12 cellular contexts compared by ENCODE assay signal in the genomic region with DNA sequence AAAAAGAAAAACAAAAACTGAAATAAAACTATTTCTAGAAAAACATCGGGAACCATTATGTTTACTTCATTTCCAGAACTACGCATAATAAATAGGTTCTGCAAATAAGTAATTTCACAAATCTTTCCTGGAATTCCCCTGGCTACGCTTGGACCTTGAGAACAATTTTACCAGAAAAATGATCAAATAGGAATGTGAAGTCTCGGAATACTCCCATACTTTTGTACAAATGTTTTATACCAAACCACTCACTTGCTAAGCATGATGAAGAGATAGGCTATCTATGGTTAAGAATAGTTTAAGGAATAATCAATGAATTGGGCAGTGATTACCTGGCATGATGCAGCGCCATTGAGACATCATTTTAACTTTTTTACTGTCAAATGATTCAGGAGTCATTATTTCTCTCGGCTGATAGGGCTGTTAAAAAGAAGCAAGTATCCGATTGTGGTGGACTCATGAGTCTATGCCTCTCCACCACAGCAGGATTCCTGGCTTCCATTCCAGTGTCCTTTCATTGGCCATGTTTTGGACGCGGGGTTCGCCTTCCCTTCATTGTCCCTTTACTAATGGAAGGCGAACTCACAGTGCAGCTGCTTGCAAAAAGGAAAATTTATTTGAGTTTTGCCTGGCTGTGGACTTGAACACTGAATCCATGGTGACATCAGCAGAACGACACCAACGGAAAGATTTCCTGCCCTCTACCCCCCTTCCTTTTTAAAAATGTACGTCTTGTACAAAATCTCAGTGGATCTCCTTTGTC. TPM values are rescaled to one million over a fixed set of nuclear protein-coding genes. Genes with fewer than 3 reads are reported as not detected.
DNase-seq lines count a peak whose midpoint lies in the region; ATAC-seq and TF ChIP-seq lines count a peak whose summit lies in the region.
"Had no signal": no experiment of that assay in that cellular context is flagged by ENCODE, and none has a peak within 500 bp of the region (broad histone marks: within the 10 kb centered on the region; RNA-seq: fewer than 3 reads in every experiment).

No MANE protein-coding gene starts in this region.

- H3K36me3 ChIP-seq in adipocyte (ENCODE audit: control insufficient read depth, insufficient read depth, low read length, severe bottlenecking): peaks cover 11% of the 10 kb centered on the region
- no peaks in the 10 kb centered on the region for H3K36me3 ChIP-seq in stomach
- H3K36me3 ChIP-seq in naive thymus-derived CD4-positive, alpha-beta T cell (ENCODE audit: control insufficient read depth in 2 of 3, insufficient read depth in 3 of 3, low read length in 3 of 3): no peaks in the 10 kb centered on the region

- DNase-seq in HFFc6 (no peak), adipocyte (ENCODE audit: low read depth) (no peak), fibroblast of the aortic adventitia (ENCODE audit: low read depth) (peak; percentile 59), stomach (no peak), COLO829 (ENCODE audit: low spot score) (no peak), WTC11 (ENCODE audit: low spot score) (no peak)
- DNase-seq in naive thymus-derived CD4-positive, alpha-beta T cell: no peak
- DNase-seq: NCI-H748 treated with DMSO at 0.1 percent for 48 hours; stimulated activated CD4-positive, alpha-beta T cell treated with anti-CD3 and anti-CD28 coated beads, Interleukin-2, amount 100 ng/mL, for 48 hours had no signal

- H3K9ac ChIP-seq in adipocyte (ENCODE audit: low read length): peak overlapping the region; percentile 86

- H3K9me3 ChIP-seq in adipocyte (ENCODE audit: control insufficient read depth, low read length) (no peaks in the 10 kb centered on the region), stomach (no peaks in the 10 kb centered on the region)
- no peaks in the 10 kb centered on the region for H3K9me3 ChIP-seq in naive thymus-derived CD4-positive, alpha-beta T cell (ENCODE audit: control insufficient read depth in 2 of 3, low read length in 3 of 3)

- POLR2A ChIA-PET in naive thymus-derived CD4-positive, alpha-beta T cell (lab: Charles Lee): no interaction called here
- POLR2A ChIA-PET in WTC11 (lab: Charles Lee): no interaction called here

- H3K36me3 Mint-ChIP-seq in HFFc6 (ENCODE audit: low read depth) (peaks cover 91% of the 10 kb centered on the region), WTC11 (no peaks in the 10 kb centered on the region)
- no peaks in the 10 kb centered on the region for H3K36me3 Mint-ChIP-seq in naive thymus-derived CD4-positive, alpha-beta T cell
- H3K36me3 Mint-ChIP-seq: activated naive CD8-positive, alpha-beta T cell had no signal

- intact Hi-C loops in stomach (cut with DNase I; ENCODE audit: low total_unique reads): no loop called here
- intact Hi-C loops in naive thymus-derived CD4-positive, alpha-beta T cell (cut with micrococcal nuclease): no loop called here

- H3K4me1 Mint-ChIP-seq in HFFc6 (ENCODE audit: low read depth) (peaks cover 100% of the 10 kb centered on the region), WTC11 (peaks cover 33% of the 10 kb centered on the region)
- peaks cover 8 to 25% (median 16%) of the 10 kb centered on the region in 7 donors for H3K4me1 Mint-ChIP-seq in naive thymus-derived CD4-positive, alpha-beta T cell

- H3K27me3 ChIP-seq in adipocyte (replicated peaks; ENCODE audit: control insufficient read depth, insufficient read depth, low read length): no peaks in the 10 kb centered on the region
- no peaks in the 10 kb centered on the region for H3K27me3 ChIP-seq in stomach
- H3K27me3 ChIP-seq in naive thymus-derived CD4-positive, alpha-beta T cell (ENCODE audit: control insufficient read depth in 2 of 2, insufficient read depth in 2 of 2, low read length in 2 of 2): no peaks in the 10 kb centered on the region

- TF ChIP-seq EP300 in stomach (IDR thresholded peaks at IDR 0.05): no peak

- H3K27ac Mint-ChIP-seq in HFFc6: peak overlapping the region; percentile 87
- H3K27ac Mint-ChIP-seq in naive thymus-derived CD4-positive, alpha-beta T cell: no peak overlapping the region
- no peak overlapping the region for H3K27ac Mint-ChIP-seq in WTC11
- H3K27ac Mint-ChIP-seq: activated naive CD8-positive, alpha-beta T cell had no signal

- H3K9me3 Mint-ChIP-seq in HFFc6 (no peaks in the 10 kb centered on the region), WTC11 (no peaks in the 10 kb centered on the region)
- no peaks in the 10 kb centered on the region for H3K9me3 Mint-ChIP-seq in naive thymus-derived CD4-positive, alpha-beta T cell

- ATAC-seq in GM18505 (IDR thresholded peaks at IDR 0.05; ENCODE audit: unreplicated experiment) (no peak), WTC11 (no peak)
- no peak for ATAC-seq in naive thymus-derived CD4-positive, alpha-beta T cell

- H3K27me3 Mint-ChIP-seq in HFFc6 (ENCODE audit: insufficient read depth) (peaks cover 2% of the 10 kb centered on the region; the same call in 1 of the 2 replicates), WTC11 (ENCODE audit: low read depth) (no peaks in the 10 kb centered on the region)
- peaks cover 11 to 33% (median 32%) of the 10 kb centered on the region in 5 donors for H3K27me3 Mint-ChIP-seq in naive thymus-derived CD4-positive, alpha-beta T cell

- 80 to 91% (median 89%) methylated on average over 14 of the region's 14 CpGs for WGBS in stomach, 5 donors

- TF ChIP-seq CTCF in HFFc6 (IDR thresholded peaks at IDR 0.05) (no peak), fibroblast of the aortic adventitia (IDR thresholded peaks at IDR 0.05; ENCODE audit: insufficient read depth, low read length) (no peak), stomach (IDR thresholded peaks at IDR 0.05) (no peak), WTC11 (IDR thresholded peaks at IDR 0.05) (no peak)

- H3K4me3 Mint-ChIP-seq in HFFc6 (peak overlapping the region; percentile 75), WTC11 (no peak overlapping the region)
- H3K4me3 Mint-ChIP-seq in naive thymus-derived CD4-positive, alpha-beta T cell: peak overlapping the region in 4 of 10 donors; percentile 16 to 66 (median 58)
- H3K4me3 Mint-ChIP-seq: activated naive CD8-positive, alpha-beta T cell had no signal

- peaks cover 74% of the 10 kb centered on the region for H3K4me1 ChIP-seq in adipocyte (ENCODE audit: control insufficient read depth, insufficient read depth, low read length)
- H3K4me1 ChIP-seq in stomach: peaks cover 0 to 41% (median 11%) of the 10 kb centered on the region in 4 donors
- H3K4me1 ChIP-seq in naive thymus-derived CD4-positive, alpha-beta T cell (ENCODE audit: control insufficient read depth in 2 of 2, insufficient read depth in 2 of 2, low read length in 2 of 2): no peaks in the 10 kb centered on the region

- H3K4me3 ChIP-seq in adipocyte (ENCODE audit: low read length): peak overlapping the region; percentile 77
- H3K4me3 ChIP-seq in fibroblast of the aortic adventitia (ENCODE audit: low read depth, low read length): peak overlapping the region; percentile 55
- H3K4me3 ChIP-seq in stomach: peak overlapping the region in 2 of 4 donors; percentile 16 to 30
- no peak overlapping the region for H3K4me3 ChIP-seq in naive thymus-derived CD4-positive, alpha-beta T cell (ENCODE audit: low read length)

- peak overlapping the region in 4 of 5 donors; percentile 10 to 83 (median 56) for H3K27ac ChIP-seq in stomach
- H3K27ac ChIP-seq in naive thymus-derived CD4-positive, alpha-beta T cell (ENCODE audit: low read depth, low read length): no peak overlapping the region

- CTCF ChIA-PET in naive thymus-derived CD4-positive, alpha-beta T cell (lab: Charles Lee): interaction anchor here (0.5 kb wide), 1 partner anchor 216 kb away, joined by 3 read pairs; no protein-coding TSS in a partner anchor
- CTCF ChIA-PET in WTC11 (lab: Charles Lee): no interaction called here

- TF ChIP-seq POLR2A in stomach (IDR thresholded peaks at IDR 0.05) (no peak), GM18505 (IDR thresholded peaks at IDR 0.05; ENCODE audit: borderline replicate concordance, extremely low read depth, insufficient read depth, insufficient read length) (no peak)

TF ChIP-seq in WTC11, 78 proteins besides CTCF, POLR2A, EP300 and RAD21 (continues in another document):
- no peak for TF ChIP-seq SP1 (CRISPR knock-in tag; conservative IDR thresholded peaks at IDR 0.05)
- no peak for TF ChIP-seq NR1H2 (CRISPR knock-in tag; IDR thresholded peaks at IDR 0.05)
- TF ChIP-seq ZNF396 (CRISPR knock-in tag; IDR thresholded peaks at IDR 0.05; ENCODE audit: borderline replicate concordance): no peak
- TF ChIP-seq, protein P1, sequence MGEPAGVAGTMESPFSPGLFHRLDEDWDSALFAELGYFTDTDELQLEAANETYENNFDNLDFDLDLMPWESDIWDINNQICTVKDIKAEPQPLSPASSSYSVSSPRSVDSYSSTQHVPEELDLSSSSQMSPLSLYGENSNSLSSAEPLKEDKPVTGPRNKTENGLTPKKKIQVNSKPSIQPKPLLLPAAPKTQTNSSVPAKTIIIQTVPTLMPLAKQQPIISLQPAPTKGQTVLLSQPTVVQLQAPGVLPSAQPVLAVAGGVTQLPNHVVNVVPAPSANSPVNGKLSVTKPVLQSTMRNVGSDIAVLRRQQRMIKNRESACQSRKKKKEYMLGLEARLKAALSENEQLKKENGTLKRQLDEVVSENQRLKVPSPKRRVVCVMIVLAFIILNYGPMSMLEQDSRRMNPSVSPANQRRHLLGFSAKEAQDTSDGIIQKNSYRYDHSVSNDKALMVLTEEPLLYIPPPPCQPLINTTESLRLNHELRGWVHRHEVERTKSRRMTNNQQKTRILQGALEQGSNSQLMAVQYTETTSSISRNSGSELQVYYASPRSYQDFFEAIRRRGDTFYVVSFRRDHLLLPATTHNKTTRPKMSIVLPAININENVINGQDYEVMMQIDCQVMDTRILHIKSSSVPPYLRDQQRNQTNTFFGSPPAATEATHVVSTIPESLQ (CRISPR knock-in tag; IDR thresholded peaks at IDR 0.05): no peak

RNA-seq across cellular contexts. Expression of gene BLID, which starts 39.9 kb away (rescaled TPM):
- 1 to 10 TPM in 5 of 6 experiments, under 1 TPM in 1; 0.85 to 1.6 (median 1.2) TPM for total RNA-seq in HFFc6 (2021; fragmentation: NEBNext Ultra II Directional; extraction: Animal tissue kit (Norgen Biotek cat#: 25700))
- total RNA-seq in fibroblast of the aortic adventitia (ENCODE audit: low replicate concordance) (2.1 and 30.6 TPM in 2 replicates), stomach (1 to 10 TPM in 1 of 5 donors, not detected in 4; 3.1 TPM), WTC11 (2021) (not detected in 3 replicates)
- not detected for polyA plus RNA-seq in stomach
- total RNA-seq in naive thymus-derived CD4-positive, alpha-beta T cell: not detected
- polyA plus RNA-seq in naive thymus-derived CD4-positive, alpha-beta T cell: not detected
- polyA plus RNA-seq: neural cell had no signal
